14 cellular contexts compared by ENCODE assay signal in genomic region chr7:106165328-106165727, GRCh38. TPM values are rescaled to one million over a fixed set of nuclear protein-coding genes. Genes with fewer than 3 reads are reported as not detected.
DNase-seq lines count a peak whose midpoint lies in the region; FAIRE-seq and TF ChIP-seq lines count a peak whose summit lies in the region.
"Had no signal": no experiment of that assay in that cellular context is flagged by ENCODE, and none has a peak within 500 bp of the region (broad histone marks: within the 10 kb centered on the region; RNA-seq: fewer than 3 reads in every experiment).

No MANE protein-coding gene starts in this region.

- no peaks in the 10 kb centered on the region for H3K36me3 ChIP-seq in bronchial epithelial cell (ENCODE audit: control insufficient read depth, insufficient read depth, low read length)
- H3K36me3 ChIP-seq in effector memory CD4-positive, alpha-beta T cell (ENCODE audit: control insufficient read depth, insufficient read depth, low read length), result no peaks in the 10 kb centered on the region
- H3K36me3 ChIP-seq: heart right ventricle, left lung had no signal

- peaks cover 3% of the 10 kb centered on the region for H3K9me3 ChIP-seq in effector memory CD4-positive, alpha-beta T cell (ENCODE audit: control insufficient read depth, low read length)

- no peak for FAIRE-seq in bronchial epithelial cell (lab: Jason Lieb, UNC)

- no peak overlapping the region for H3K4me3 ChIP-seq in bronchial epithelial cell (ENCODE audit: low read depth, low read length)
- no peak overlapping the region for H3K4me3 ChIP-seq in effector memory CD4-positive, alpha-beta T cell (ENCODE audit: insufficient read depth, low read depth, low read length, poor library complexity, severe bottlenecking)
- H3K4me3 ChIP-seq: heart right ventricle, left lung had no signal

- no peak for TF ChIP-seq CTCF in bronchial epithelial cell (IDR thresholded peaks at IDR 0.05; ENCODE audit: insufficient read depth, low read length, severe bottlenecking)

- peak; percentile 58 for DNase-seq in GM03348 (ENCODE audit: low spot score)
- DNase-seq in NAMALWA (ENCODE audit: low spot score), result peak; percentile 38
- peak; percentile 23 for DNase-seq in bronchial epithelial cell (ENCODE audit: low read depth)
- peak; percentile 24 for DNase-seq in left kidney (ENCODE audit: low read depth, low spot score)
- DNase-seq in activated CD4-positive, alpha-beta T cell treated with anti-CD3 and anti-CD28 coated beads for 4 hours, result no peak
- no peak for DNase-seq in effector memory CD4-positive, alpha-beta T cell
- DNase-seq in activated effector memory CD4-positive, alpha-beta T cell treated with anti-CD3 and anti-CD28 coated beads, Interleukin-2, amount 50 U/mL, for 16 hours, result no peak
- no peak for DNase-seq in substantia nigra (lab: John Stamatoyannopoulos, UW)
- DNase-seq: CD4-positive, CD25-positive, alpha-beta regulatory T cell; heart right ventricle; left lung; NCI-H1694 treated with DMSO at 0.1 percent for 48 hours; nephron progenitor cell had no signal

- no peak overlapping the region for H3K27ac ChIP-seq in effector memory CD4-positive, alpha-beta T cell (ENCODE audit: insufficient read depth, low read length, poor library complexity, severe bottlenecking)
- no peak overlapping the region for H3K27ac ChIP-seq in substantia nigra (ENCODE audit: low read depth, low read length, poor library complexity, severe bottlenecking)
- H3K27ac ChIP-seq: heart right ventricle, left lung, VCaP had no signal

- no peaks in the 10 kb centered on the region for H3K27me3 ChIP-seq in bronchial epithelial cell (ENCODE audit: control insufficient read depth, insufficient read depth, low read length)
- H3K27me3 ChIP-seq in effector memory CD4-positive, alpha-beta T cell (replicated peaks; ENCODE audit: control insufficient read depth, insufficient read depth, low read length, poor library complexity, severe bottlenecking), result no peaks in the 10 kb centered on the region
- H3K27me3 ChIP-seq: heart right ventricle had no signal

- H3K4me1 ChIP-seq in effector memory CD4-positive, alpha-beta T cell (ENCODE audit: control insufficient read depth, insufficient read depth, low read length, poor library complexity, severe bottlenecking), result no peaks in the 10 kb centered on the region

RNA-seq across cellular contexts. Expression of gene SYPL1, which starts 53.2 kb away (rescaled TPM):
- total RNA-seq in bronchial epithelial cell, result 64.8 and 74.8 TPM in 2 replicates

Comparison
In these comparisons a context has a peak if more than half of its experiments do, and no peak if none do; other contexts are left out.
1. DNase-seq: peak in GM03348 (single experiment), NAMALWA (single experiment), bronchial epithelial cell (single experiment) and left kidney (single experiment); none in activated CD4-positive, alpha-beta T cell treated with anti-CD3 and anti-CD28 coated beads for 4 hours (0 of 2), effector memory CD4-positive, alpha-beta T cell (0 of 3), activated effector memory CD4-positive, alpha-beta T cell treated with anti-CD3 and anti-CD28 coated beads, Interleukin-2, amount 50 U/mL, for 16 hours (single experiment) and substantia nigra (0 of 49).